ENCODE assay signal across 8 cellular contexts in genomic region chr15:81024265-81024875, GRCh38. TPM values are rescaled to one million over a fixed set of nuclear protein-coding genes. Genes with fewer than 3 reads are reported as not detected.
DNase-seq lines count a peak whose midpoint lies in the region; ATAC-seq and TF ChIP-seq lines count a peak whose summit lies in the region.

No MANE protein-coding gene starts in this region.

- no peak for ATAC-seq in stimulated activated naive CD8-positive, alpha-beta T cell treated with anti-CD3 and anti-CD28 coated beads, Interleukin-15, Interleukin-2, amounts not matched to agents 100 U/mL and 50 U/mL, for 24 hours
- no peak for ATAC-seq in HG03521 (IDR thresholded peaks at IDR 0.05; ENCODE audit: unreplicated experiment)
- no peak for ATAC-seq in naive thymus-derived CD8-positive, alpha-beta T cell
- no peak for ATAC-seq in HG03520 (IDR thresholded peaks at IDR 0.05; ENCODE audit: unreplicated experiment)

- no peaks in the 10 kb centered on the region for H3K9me3 ChIP-seq in adrenal gland (replicated peaks in 1 of 3)
- no peaks in the 10 kb centered on the region for H3K9me3 ChIP-seq in mesodermal cell (ENCODE audit: control insufficient read depth, low read length)

- no peaks in the 10 kb centered on the region for H3K36me3 Mint-ChIP-seq in stimulated activated naive CD8-positive, alpha-beta T cell treated with anti-CD3 and anti-CD28 coated beads, Interleukin-15, Interleukin-2, amounts not matched to agents 100 ng/mL and 50 ng/mL, for 24 hours (ENCODE audit: low read depth)
- H3K36me3 Mint-ChIP-seq in naive thymus-derived CD8-positive, alpha-beta T cell = peaks cover 0 to 1% (median 0%) of the 10 kb centered on the region in 3 donors

- no peaks in the 10 kb centered on the region for H3K9me3 Mint-ChIP-seq in stimulated activated naive CD8-positive, alpha-beta T cell treated with anti-CD3 and anti-CD28 coated beads, Interleukin-15, Interleukin-2, amounts not matched to agents 100 ng/mL and 50 ng/mL, for 24 hours
- no peaks in the 10 kb centered on the region for H3K9me3 Mint-ChIP-seq in naive thymus-derived CD8-positive, alpha-beta T cell

- no peak for DNase-seq in stimulated activated naive CD8-positive, alpha-beta T cell treated with anti-CD3 and anti-CD28 coated beads, Interleukin-15, Interleukin-2, amounts not matched to agents 100 U/mL and 50 U/mL, for 24 hours
- DNase-seq in adrenal gland = peak in 3 of 7 donors; percentile 21 to 30 (median 24)
- DNase-seq in GM03348 (ENCODE audit: low spot score) = no peak
- no peak for DNase-seq in naive thymus-derived CD8-positive, alpha-beta T cell

- H3K27ac Mint-ChIP-seq in stimulated activated naive CD8-positive, alpha-beta T cell treated with anti-CD3 and anti-CD28 coated beads, Interleukin-15, Interleukin-2, amounts not matched to agents 100 ng/mL and 50 ng/mL, for 24 hours = peak overlapping the region; percentile 98
- peak overlapping the region in 1 of 10 donors; percentile 21 for H3K27ac Mint-ChIP-seq in naive thymus-derived CD8-positive, alpha-beta T cell

- no peaks in the 10 kb centered on the region for H3K27me3 ChIP-seq in adrenal gland

- peaks cover 45% of the 10 kb centered on the region for H3K4me1 Mint-ChIP-seq in stimulated activated naive CD8-positive, alpha-beta T cell treated with anti-CD3 and anti-CD28 coated beads, Interleukin-15, Interleukin-2, amounts not matched to agents 100 ng/mL and 50 ng/mL, for 24 hours (ENCODE audit: low read depth)
- H3K4me1 Mint-ChIP-seq in naive thymus-derived CD8-positive, alpha-beta T cell = peaks cover 2 to 23% (median 10%) of the 10 kb centered on the region in 4 donors

- no peak overlapping the region for H3K4me3 ChIP-seq in adrenal gland
- no peak overlapping the region for H3K4me3 ChIP-seq in mesodermal cell (ENCODE audit: extremely low read depth, insufficient read depth, low read length, poor library complexity, severe bottlenecking)

- H3K27me3 Mint-ChIP-seq in stimulated activated naive CD8-positive, alpha-beta T cell treated with anti-CD3 and anti-CD28 coated beads, Interleukin-15, Interleukin-2, amounts not matched to agents 100 ng/mL and 50 ng/mL, for 24 hours = no peaks in the 10 kb centered on the region
- H3K27me3 Mint-ChIP-seq in naive thymus-derived CD8-positive, alpha-beta T cell = peaks cover 0 to 17% (median 0%) of the 10 kb centered on the region in 5 donors

- H3K36me3 ChIP-seq in adrenal gland (replicated peaks in 1 of 2) (no peaks in the 10 kb centered on the region), mesodermal cell (ENCODE audit: control insufficient read depth, insufficient read depth, low read length) (no peaks in the 10 kb centered on the region)

- peak overlapping the region; percentile 58 for H3K4me3 Mint-ChIP-seq in stimulated activated naive CD8-positive, alpha-beta T cell treated with anti-CD3 and anti-CD28 coated beads, Interleukin-15, Interleukin-2, amounts not matched to agents 100 ng/mL and 50 ng/mL, for 24 hours
- no peak overlapping the region for H3K4me3 Mint-ChIP-seq in naive thymus-derived CD8-positive, alpha-beta T cell

- TF ChIP-seq CTCF in adrenal gland (IDR thresholded peaks at IDR 0.05) = no peak

- H3K4me1 ChIP-seq in adrenal gland (replicated peaks in 1 of 2) (peaks cover 5 to 11% of the 10 kb centered on the region in 2 donors), mesodermal cell (ENCODE audit: control insufficient read depth, insufficient read depth, low read length, poor library complexity, severe bottlenecking) (peaks cover 14% of the 10 kb centered on the region)

- 80 to 87% (median 82%) methylated on average over 10 of the region's 10 CpGs for WGBS in adrenal gland, 4 donors
- WGBS in mesodermal cell (ENCODE audit: insufficient coverage in 2 of 2), 2 experiments = 71 to 89% methylated on average over 8 of the region's 10 CpGs

- no peak for TF ChIP-seq POLR2A in adrenal gland (IDR thresholded peaks at IDR 0.05)

- POLR2A ChIA-PET in naive thymus-derived CD8-positive, alpha-beta T cell (lab: Charles Lee) = no interaction called here

- H3K27ac ChIP-seq in adrenal gland (peak overlapping the region; percentile 82 to 94 (median 86)), mesodermal cell (ENCODE audit: low read depth, low read length, severe bottlenecking) (peak overlapping the region; percentile 59)

- intact Hi-C loops in adrenal gland (cut with DNase I) = no loop called here

RNA-seq across cellular contexts. Expression of gene TLNRD1, which starts 23.6 kb away (rescaled TPM):
- 10 to 100 TPM; 17.4 to 30.8 (median 22.4) TPM for total RNA-seq in adrenal gland
- 10 to 100 TPM in 1 of 3 donors, 1 to 10 TPM in 2; 4.3 to 11.4 (median 5.0) TPM for polyA plus RNA-seq in adrenal gland
- 24.6 TPM for polyA plus RNA-seq in mesodermal cell (2013, experiment 1 of 2)
- polyA plus RNA-seq in mesodermal cell (2013, experiment 2 of 2) = 19.4 TPM
- 10 to 100 TPM; 19.2 to 19.6 TPM for total RNA-seq in naive thymus-derived CD8-positive, alpha-beta T cell
- 1 to 10 TPM; 2.2 to 2.9 (median 2.8) TPM for polyA plus RNA-seq in naive thymus-derived CD8-positive, alpha-beta T cell

RNA-seq across cellular contexts. Expression of gene MESD, which starts 34.8 kb away (rescaled TPM):
- total RNA-seq in adrenal gland = 10 to 100 TPM; 13.2 to 50.3 (median 25.6) TPM
- polyA plus RNA-seq in adrenal gland = 10 to 100 TPM; 17.1 to 56.1 (median 21.2) TPM
- polyA plus RNA-seq in mesodermal cell (2013, experiment 1 of 2) = 25.5 TPM
- polyA plus RNA-seq in mesodermal cell (2013, experiment 2 of 2) = 26.4 TPM
- total RNA-seq in naive thymus-derived CD8-positive, alpha-beta T cell = 10 to 100 TPM; 30.5 to 30.7 TPM
- polyA plus RNA-seq in naive thymus-derived CD8-positive, alpha-beta T cell = 10 to 100 TPM; 21.3 to 30.7 (median 22.5) TPM
